ENCODE assay signal across 16 cellular contexts in the genomic region with DNA sequence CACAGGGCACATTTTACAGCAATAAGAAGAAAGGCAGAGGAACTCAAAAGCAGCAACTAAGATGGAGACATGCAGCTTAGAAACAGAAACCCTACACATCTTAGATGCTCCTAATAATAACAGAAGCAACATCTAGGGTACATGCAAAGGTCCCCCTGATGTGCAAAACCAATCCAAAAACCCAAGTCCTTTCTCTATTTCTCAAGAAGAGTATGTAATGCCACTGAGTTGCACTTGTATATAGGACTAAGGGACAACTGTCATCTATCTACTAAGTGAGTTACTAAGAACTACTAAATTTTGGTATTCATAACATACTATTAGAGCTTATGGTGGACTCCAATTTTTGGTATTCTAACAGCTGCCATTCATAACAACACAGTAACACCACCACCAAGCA. TPM values are rescaled to one million over a fixed set of nuclear protein-coding genes. Genes with fewer than 3 reads are reported as not detected.
A peak's percentile ranks its signal among the peaks of the same experiment; 100 is the strongest.
DNase-seq lines count a peak whose midpoint lies in the region; ATAC-seq, FAIRE-seq and TF ChIP-seq lines count a peak whose summit lies in the region.
"Had no signal": no experiment of that assay in that cellular context is flagged by ENCODE, and none has a peak within 500 bp of the region (broad histone marks: within the 10 kb centered on the region; RNA-seq: fewer than 3 reads in every experiment).

No MANE protein-coding gene starts in this region.

- TF ChIP-seq RAD21 in HepG2 (CRISPR knock-in tag; IDR thresholded peaks at IDR 0.05) = no peak

- ATAC-seq in HepG2 (no peak; the same call in 2 of the 3 replicates), right lobe of liver (no peak)
- no peak for ATAC-seq in central memory CD8-positive, alpha-beta T cell (replicated peaks; ENCODE audit: extremely low read depth, poor library complexity, severe bottlenecking)
- ATAC-seq: GM23338, Panc1 had no signal

- peaks cover 21 to 87% of the 10 kb centered on the region in 2 experiments for H3K36me3 ChIP-seq in HepG2 (replicated peaks in 1 of 2; ENCODE audit: control insufficient read depth in 1 of 2, insufficient read depth in 2 of 2, low read length in 2 of 2)
- peaks cover 0 to 10% (median 1%) of the 10 kb centered on the region in 4 donors for H3K36me3 ChIP-seq in right lobe of liver
- peaks cover 29% of the 10 kb centered on the region for H3K36me3 ChIP-seq in OCI-LY3 (replicated peaks; ENCODE audit: low read depth, low read length)

- TF ChIP-seq EP300 in HepG2 (IDR thresholded peaks at IDR 0.05; ENCODE audit: low read depth in 2 of 2, low read length in 2 of 2) = no peak
- TF ChIP-seq EP300 in HepG2 (CRISPR knock-in tag; IDR thresholded peaks at IDR 0.05; ENCODE audit: borderline replicate concordance) = no peak

- H3K4me3 Mint-ChIP-seq in central memory CD8-positive, alpha-beta T cell = no peak overlapping the region
- H3K4me3 Mint-ChIP-seq in osteocyte (ENCODE audit: unreplicated experiment) = no peak overlapping the region
- H3K4me3 Mint-ChIP-seq: CD14-positive monocyte, GM23338 had no signal

- H3K9ac ChIP-seq in HepG2 (ENCODE audit: insufficient read depth, low read depth, low read length) (no peak overlapping the region), OCI-LY3 (ENCODE audit: low read length) (no peak overlapping the region)

- H3K27me3 ChIP-seq in HepG2 (ENCODE audit: control insufficient read depth in 1 of 2, insufficient read depth in 2 of 2, low read length in 2 of 2) (no peaks in the 10 kb centered on the region), right lobe of liver (no peaks in the 10 kb centered on the region), OCI-LY3 (ENCODE audit: low read depth, low read length) (no peaks in the 10 kb centered on the region)

- no TSS peak for BruUV-seq in HepG2 (replicated peaks; lab: Mats Ljungman, UMichigan)

- H3K27ac Mint-ChIP-seq in central memory CD8-positive, alpha-beta T cell (ENCODE audit: low read depth) = peak overlapping the region; percentile 84
- H3K27ac Mint-ChIP-seq in osteocyte (ENCODE audit: unreplicated experiment) = no peak overlapping the region
- H3K27ac Mint-ChIP-seq: GM23338 had no signal

- H3K9me3 ChIP-seq in HepG2 (ENCODE audit: low read length) = no peaks in the 10 kb centered on the region
- no peaks in the 10 kb centered on the region for H3K9me3 ChIP-seq in right lobe of liver
- no peaks in the 10 kb centered on the region for H3K9me3 ChIP-seq in OCI-LY3 (ENCODE audit: insufficient read depth, low read length)

- H3K4me3 ChIP-seq in HepG2 (replicated peaks in 1 of 3; ENCODE audit: insufficient read depth in 1 of 3, low read depth in 2 of 3, low read length in 3 of 3) (no peak overlapping the region), right lobe of liver (no peak overlapping the region), OCI-LY3 (ENCODE audit: low read length) (no peak overlapping the region)
- H3K4me3 ChIP-seq: GM23338 had no signal

- no peak overlapping the region for H3K4me2 ChIP-seq in HepG2 (ENCODE audit: low read depth, low read length)
- H3K4me2 ChIP-seq in OCI-LY3 (ENCODE audit: low read length) = peak overlapping the region; percentile 58
- H3K4me2 ChIP-seq: GM23338 had no signal

- peaks cover 49% of the 10 kb centered on the region for H3K4me1 Mint-ChIP-seq in central memory CD8-positive, alpha-beta T cell
- peaks cover 5% of the 10 kb centered on the region for H3K4me1 Mint-ChIP-seq in osteocyte (ENCODE audit: unreplicated experiment)

- in situ Hi-C loops in HepG2 (cut with HindIII; ENCODE audit: extremely low pct_ligation_motif_present, low pct_unique_long_range_greater_than_20kb) = no loop called here

- H3K4me1 ChIP-seq in HepG2 (ENCODE audit: insufficient read depth, low read length) (peaks cover 21% of the 10 kb centered on the region), right lobe of liver (peaks cover 0 to 12% (median 6%) of the 10 kb centered on the region in 4 donors), OCI-LY3 (ENCODE audit: low read length) (peaks cover 23% of the 10 kb centered on the region)

- H3K79me2 ChIP-seq in HepG2 (ENCODE audit: insufficient read depth, low read length) (peaks cover 40% of the 10 kb centered on the region), OCI-LY3 (ENCODE audit: low read length) (no peaks in the 10 kb centered on the region)

- CTCF ChIA-PET in HepG2 (lab: Yijun Ruan, JAX; ENCODE audit: low intra/inter-chr PET ratio, low total read pairs) = no interaction called here

- H3K36me3 Mint-ChIP-seq in central memory CD8-positive, alpha-beta T cell (ENCODE audit: insufficient read depth) = peaks cover 57% of the 10 kb centered on the region
- peaks cover 28% of the 10 kb centered on the region for H3K36me3 Mint-ChIP-seq in osteocyte (ENCODE audit: unreplicated experiment)

- TF ChIP-seq CTCF in HepG2 (CRISPR knock-in tag; IDR thresholded peaks at IDR 0.05) = no peak
- no peak for TF ChIP-seq CTCF in right lobe of liver (IDR thresholded peaks at IDR 0.05)
- TF ChIP-seq CTCF in OCI-LY3 (IDR thresholded peaks at IDR 0.05; ENCODE audit: low read depth, low read length) = no peak
- no peak for TF ChIP-seq CTCF in osteocyte (IDR thresholded peaks at IDR 0.05)

- H4K20me1 ChIP-seq in HepG2 (ENCODE audit: insufficient read depth, low read length) = no peaks in the 10 kb centered on the region; the same call in 1 of the 2 replicates
- no peaks in the 10 kb centered on the region; the same call in 1 of the 2 replicates for H4K20me1 ChIP-seq in OCI-LY3 (ENCODE audit: insufficient read depth, low read length)

- no peak for FAIRE-seq in HepG2 (lab: Jason Lieb, UNC)

- no peak overlapping the region for H2AFZ ChIP-seq in HepG2 (ENCODE audit: low read length)
- no peak overlapping the region for H2AFZ ChIP-seq in OCI-LY3 (ENCODE audit: low read depth, low read length)
- H2AFZ ChIP-seq: GM23338 had no signal

- POLR2A ChIA-PET in HepG2 (lab: Yijun Ruan, JAX) = no interaction called here

- H3K27ac ChIP-seq in HepG2 (ENCODE audit: extremely low read length, insufficient read depth, low read length) = no peak overlapping the region
- no peak overlapping the region for H3K27ac ChIP-seq in right lobe of liver
- peak overlapping the region; percentile 41 for H3K27ac ChIP-seq in OCI-LY3 (ENCODE audit: low read length)

- no peak for DNase-seq in HepG2 (ENCODE audit: low spot score)
- DNase-seq in right lobe of liver = no peak
- no peak for DNase-seq in central memory CD8-positive, alpha-beta T cell (ENCODE audit: low spot score in 2 of 2)
- no peak for DNase-seq in HuH-7 (ENCODE audit: low spot score)
- DNase-seq in osteocyte (ENCODE audit: extremely low spot score, unreplicated experiment) = no peak
- DNase-seq in stimulated activated naive CD4-positive, alpha-beta T cell treated with Interleukin-2 at 50 U/mL for 16 hours (lab: John Stamatoyannopoulos, UW) = no peak
- DNase-seq: KBM-7, NCI-H1048, NCI-H1436 treated with DMSO at 0.1 percent for 48 hours, NCI-H2081, NCI-H510A, NCI-H774 had no signal

- TF ChIP-seq POLR2A in HepG2 (IDR thresholded peaks at IDR 0.05; ENCODE audit: insufficient read depth in 1 of 2, low read depth in 2 of 2, low read length in 2 of 2) (no peak), right lobe of liver (IDR thresholded peaks at IDR 0.05) (no peak)

- intact Hi-C loops in HepG2 (cut with micrococcal nuclease; ENCODE audit: unreplicated experiment) (no loop called here), right lobe of liver (cut with DNase I) (no loop called here)

- H3K9me3 Mint-ChIP-seq in central memory CD8-positive, alpha-beta T cell = no peaks in the 10 kb centered on the region
- H3K9me3 Mint-ChIP-seq in osteocyte (ENCODE audit: unreplicated experiment) = no peaks in the 10 kb centered on the region
- H3K9me3 Mint-ChIP-seq: CD14-positive monocyte, GM23338 had no signal

- H3K27me3 Mint-ChIP-seq in central memory CD8-positive, alpha-beta T cell = no peaks in the 10 kb centered on the region
- no peaks in the 10 kb centered on the region for H3K27me3 Mint-ChIP-seq in osteocyte (ENCODE audit: unreplicated experiment)

TF ChIP-seq in HepG2, 621 proteins besides CTCF, POLR2A, EP300 and RAD21:
- TF ChIP-seq ZZZ3 (CRISPR knock-in tag; IDR thresholded peaks at IDR 0.05; ENCODE audit: borderline replicate concordance) (no peak), RBM22 (optimal IDR thresholded peaks at IDR 0.05; ENCODE audit: low read length) (peak; percentile 86), AGO1 (IDR thresholded peaks at IDR 0.05; ENCODE audit: low read depth, low read length, poor library complexity, severe bottlenecking) (no peak)

RNA-seq across cellular contexts. Expression of a gene that starts 28.4 kb away (rescaled TPM):
- total RNA-seq in HepG2 (2016; rRNA removed; fragmentation: Illumina TruSeq; extraction: Trizol) (91.9 and 103 TPM in 2 replicates), right lobe of liver (10 to 100 TPM in 5 of 6 experiments, 1 to 10 TPM in 1; 9.2 to 15.9 (median 13.9) TPM), osteocyte (55.6 and 63.0 TPM in 2 replicates)
- 52.7 and 54.6 TPM in 2 replicates for total RNA-seq in HepG2 (2016; cell fraction: cytosol; rRNA removed; fragmentation: Illumina TruSeq; extraction: Trizol; ENCODE audit: low read depth)
- total RNA-seq in HepG2 (2016; cell fraction: insoluble cytoplasmic fraction; rRNA removed; fragmentation: Illumina TruSeq; extraction: Trizol) = 92.9 and 108 TPM in 2 replicates
- total RNA-seq in HepG2 (2016; cell fraction: membrane; rRNA removed; fragmentation: Illumina TruSeq; extraction: Trizol) = 54.8 and 56.7 TPM in 2 replicates
- 147 and 151 TPM in 2 replicates for total RNA-seq in HepG2 (2016; cell fraction: nucleus; rRNA removed; fragmentation: Illumina TruSeq; extraction: Trizol)
- 34.3 and 49.4 TPM in 2 replicates for polyA plus RNA-seq in HepG2 (2011; rRNA removed)
- polyA plus RNA-seq in HepG2 (2011; cell fraction: cytosol; rRNA removed) = 17.6 and 20.9 TPM in 2 replicates
- polyA plus RNA-seq in HepG2 (2011; cell fraction: nucleus; rRNA removed) = 29.2 and 34.2 TPM in 2 replicates
- polyA plus RNA-seq in HepG2 (2012) = 32.8 and 45.3 TPM in 2 replicates
- 13.0 and 17.4 TPM in 2 replicates for polyA plus RNA-seq in HepG2 (2016; cell fraction: cytosol; fragmentation: Illumina TruSeq; extraction: Trizol; ENCODE audit: low read depth)
- polyA plus RNA-seq in HepG2 (2016; cell fraction: insoluble cytoplasmic fraction; fragmentation: Illumina TruSeq; extraction: Trizol; ENCODE audit: low read depth) = 75.8 and 78.0 TPM in 2 replicates
- polyA plus RNA-seq in HepG2 (2016; cell fraction: membrane; fragmentation: Illumina TruSeq; extraction: Trizol; ENCODE audit: low read depth) = 27.6 and 27.9 TPM in 2 replicates
- 66.8 and 68.2 TPM in 2 replicates for polyA plus RNA-seq in HepG2 (2016; cell fraction: nucleus; fragmentation: Illumina TruSeq; extraction: Trizol; ENCODE audit: insufficient read depth, low read depth)
- 14.7 and 21.6 TPM in 2 replicates for polyA minus RNA-seq in HepG2 (2011; rRNA and poly(A)+ RNA removed; ENCODE audit: low replicate concordance)
- 25.8 and 30.8 TPM in 2 replicates for polyA minus RNA-seq in HepG2 (2011; cell fraction: cytosol; rRNA and poly(A)+ RNA removed)
- 227 and 258 TPM in 2 replicates for polyA minus RNA-seq in HepG2 (2011; cell fraction: nucleus; rRNA and poly(A)+ RNA removed)
